ENCODE assay signal across 14 cellular contexts in the genomic region with DNA sequence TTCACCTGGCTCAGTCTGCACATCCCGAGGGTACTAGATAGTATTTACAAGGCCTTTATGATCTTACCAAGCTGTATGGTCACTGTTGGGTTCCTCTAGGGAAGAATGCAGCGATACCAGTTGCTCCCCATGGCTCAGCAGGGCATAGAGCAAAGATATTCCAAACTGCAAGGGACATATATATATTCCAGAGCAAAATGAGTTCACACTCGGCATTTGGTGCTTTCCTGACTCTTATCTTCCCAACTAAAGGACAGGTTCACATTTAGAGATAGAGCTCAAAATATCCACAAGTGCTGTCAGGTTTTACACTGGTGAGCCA. TPM values are rescaled to one million over a fixed set of nuclear protein-coding genes. Genes with fewer than 3 reads are reported as not detected.
DNase-seq lines count a peak whose midpoint lies in the region; ATAC-seq and TF ChIP-seq lines count a peak whose summit lies in the region.
"Had no signal": no experiment of that assay in that cellular context is flagged by ENCODE, and none has a peak within 500 bp of the region (broad histone marks: within the 10 kb centered on the region; RNA-seq: fewer than 3 reads in every experiment).

No MANE protein-coding gene starts in this region.

- no peaks in the 10 kb centered on the region for H3K36me3 ChIP-seq in CD8-positive, alpha-beta memory T cell (ENCODE audit: insufficient read depth, low read length)
- H3K36me3 ChIP-seq in SK-N-SH (replicated peaks in 1 of 2; ENCODE audit: control insufficient read depth in 1 of 2, insufficient read depth in 2 of 2, low read length in 1 of 2), result no peaks in the 10 kb centered on the region
- H3K36me3 ChIP-seq: BLaER1 treated with 17β-estradiol and CSF1 and Interleukin-3, amounts not matched to agents 10 nM and 100 nM; tibial artery had no signal

- H4K20me1 ChIP-seq in SK-N-SH (ENCODE audit: insufficient read depth), result no peaks in the 10 kb centered on the region
- H4K20me1 ChIP-seq: BLaER1 treated with 17β-estradiol and CSF1 and Interleukin-3, amounts not matched to agents 10 nM and 100 nM had no signal

- TF ChIP-seq RAD21 in SK-N-SH (IDR thresholded peaks at IDR 0.05; ENCODE audit: low read length), result no peak

- no peak for DNase-seq in CD14-positive monocyte (ENCODE audit: low spot score)
- DNase-seq in CD8-positive, alpha-beta memory T cell, result no peak
- DNase-seq in activated B cell treated with CpG ODN at 0.5 μM for 24 hours, result no peak
- DNase-seq in memory B cell (ENCODE audit: low spot score in 2 of 2), result no peak
- no peak for DNase-seq in SK-N-SH
- DNase-seq in KBM-7, result no peak
- DNase-seq: amniotic stem cell, NCI-H2029 treated with DMSO at 0.1 percent for 48 hours, NCI-H774, tibial artery had no signal

- H3K4me3 Mint-ChIP-seq in CD14-positive monocyte, result peak overlapping the region; percentile 26 to 48
- peak overlapping the region; percentile 70 to 86 (median 76) for H3K4me3 Mint-ChIP-seq in CD8-positive, alpha-beta memory T cell
- H3K4me3 Mint-ChIP-seq in activated B cell treated with CpG ODN at 0.5 μM for 24 hours, result peak overlapping the region; percentile 67
- H3K4me3 Mint-ChIP-seq in memory B cell, result peak overlapping the region; percentile 78

- H3K27ac Mint-ChIP-seq in CD14-positive monocyte, result peak overlapping the region in 5 of 7 donors; percentile 66 to 91 (median 84)
- peak overlapping the region; percentile 90 to 98 (median 94) for H3K27ac Mint-ChIP-seq in CD8-positive, alpha-beta memory T cell
- H3K27ac Mint-ChIP-seq in activated B cell treated with CpG ODN at 0.5 μM for 24 hours, result peak overlapping the region; percentile 95
- peak overlapping the region; percentile 96 for H3K27ac Mint-ChIP-seq in memory B cell

- H3F3A ChIP-seq in SK-N-SH (replicated peaks; ENCODE audit: insufficient read depth), result peaks cover 3% of the 10 kb centered on the region

- H3K27me3 Mint-ChIP-seq in CD14-positive monocyte (ENCODE audit: low read depth in 3 of 3) (no peaks in the 10 kb centered on the region), activated B cell treated with CpG ODN at 0.5 μM for 24 hours (no peaks in the 10 kb centered on the region), memory B cell (no peaks in the 10 kb centered on the region)
- H3K27me3 Mint-ChIP-seq in CD8-positive, alpha-beta memory T cell, result no peaks in the 10 kb centered on the region

- H3K27me3 ChIP-seq in CD8-positive, alpha-beta memory T cell (ENCODE audit: insufficient read depth, low read length, poor library complexity, severe bottlenecking), result no peaks in the 10 kb centered on the region
- H3K27me3 ChIP-seq in SK-N-SH (ENCODE audit: insufficient read depth), result no peaks in the 10 kb centered on the region; the same call in 1 of the 2 replicates
- H3K27me3 ChIP-seq: BLaER1 treated with 17β-estradiol and CSF1 and Interleukin-3, amounts not matched to agents 10 nM and 100 nM had no signal

- H3K36me3 Mint-ChIP-seq in CD14-positive monocyte (peaks cover 0 to 4% of the 10 kb centered on the region in 2 donors), activated B cell treated with CpG ODN at 0.5 μM for 24 hours (ENCODE audit: low read depth) (peaks cover 6% of the 10 kb centered on the region), memory B cell (no peaks in the 10 kb centered on the region)
- peaks cover under 1 to 20% (median 3%) of the 10 kb centered on the region in 3 donors for H3K36me3 Mint-ChIP-seq in CD8-positive, alpha-beta memory T cell

- peaks cover 79% of the 10 kb centered on the region for H3K4me1 ChIP-seq in CD8-positive, alpha-beta memory T cell (ENCODE audit: insufficient read depth, low read length)
- H3K4me1 ChIP-seq in SK-N-SH (ENCODE audit: control insufficient read depth in 1 of 2, insufficient read depth in 2 of 2, low read depth in 1 of 2, low read length in 1 of 2), result peaks cover 2 to 4% of the 10 kb centered on the region in 2 experiments; a peak in 3 of 4 replicates
- H3K4me1 ChIP-seq: parathyroid adenoma had no signal

- POLR2A ChIA-PET in CD8-positive, alpha-beta memory T cell (lab: Charles Lee), result interaction anchor here (0.5 to 14.4 kb wide), 7 partner anchors 11 to 71 kb away, joined by 3 to 604 read pairs (median 5); partner anchors contain the start of genes B2M and PATL2
- POLR2A ChIA-PET in activated B cell treated with CpG ODN at 0.5 μM for 24 hours (lab: Charles Lee), result interaction anchor here (0.6 to 10.4 kb wide), 7 partner anchors 11 to 378 kb away, joined by 4 to 1048 read pairs (median 21); partner anchors contain the start of genes B2M, GOLM2, PATL2 and TRIM69
- POLR2A ChIA-PET in SK-N-SH (lab: Yijun Ruan, JAX), result no interaction called here

- H3K4me1 Mint-ChIP-seq in CD14-positive monocyte (peaks cover 28% of the 10 kb centered on the region), activated B cell treated with CpG ODN at 0.5 μM for 24 hours (peaks cover 79% of the 10 kb centered on the region), memory B cell (peaks cover 50% of the 10 kb centered on the region)
- peaks cover 67 to 87% (median 83%) of the 10 kb centered on the region in 3 donors for H3K4me1 Mint-ChIP-seq in CD8-positive, alpha-beta memory T cell

- H3K79me2 ChIP-seq in SK-N-SH (ENCODE audit: insufficient read depth), result peaks cover 9% of the 10 kb centered on the region
- H3K79me2 ChIP-seq: parathyroid adenoma had no signal

- H3K27ac ChIP-seq in CD8-positive, alpha-beta memory T cell (ENCODE audit: low read depth, low read length), result no peak overlapping the region
- H3K27ac ChIP-seq in SK-N-SH (ENCODE audit: low read depth in 2 of 2, low read length in 1 of 2), result no peak overlapping the region
- H3K27ac ChIP-seq: parathyroid adenoma, tibial artery had no signal

- H3K9me3 ChIP-seq in CD8-positive, alpha-beta memory T cell (ENCODE audit: low read length), result no peaks in the 10 kb centered on the region
- no peaks in the 10 kb centered on the region for H3K9me3 ChIP-seq in SK-N-SH
- H3K9me3 ChIP-seq: BLaER1 treated with 17β-estradiol and CSF1 and Interleukin-3, amounts not matched to agents 10 nM and 100 nM; tibial artery had no signal

- H3K9me3 Mint-ChIP-seq in CD14-positive monocyte, result no peaks in the 10 kb centered on the region
- H3K9me3 Mint-ChIP-seq in CD8-positive, alpha-beta memory T cell, result no peaks in the 10 kb centered on the region
- no peaks in the 10 kb centered on the region for H3K9me3 Mint-ChIP-seq in activated B cell treated with CpG ODN at 0.5 μM for 24 hours
- no peaks in the 10 kb centered on the region for H3K9me3 Mint-ChIP-seq in memory B cell

- no peak overlapping the region for H2AFZ ChIP-seq in SK-N-SH (ENCODE audit: low read depth)
- H2AFZ ChIP-seq: parathyroid adenoma had no signal

- H3K4me3 ChIP-seq in CD8-positive, alpha-beta memory T cell (ENCODE audit: low read length), result peak overlapping the region; percentile 1
- H3K4me3 ChIP-seq in SK-N-SH (ENCODE audit: low read depth in 2 of 2, low read length in 1 of 2), result no peak overlapping the region
- H3K4me3 ChIP-seq: BLaER1 treated with 17β-estradiol and CSF1 and Interleukin-3, amounts not matched to agents 10 nM and 100 nM; tibial artery had no signal

- in situ Hi-C loops in KBM-7 (cut with MboI; ENCODE audit: low pct_unique_long_range_greater_than_20kb, low sequenced_read_pairs), result no loop called here

- intact Hi-C loops in CD14-positive monocyte (cut with micrococcal nuclease) (no loop called here), activated B cell treated with CpG ODN at 0.5 μM for 24 hours (cut with micrococcal nuclease) (no loop called here)

- TF ChIP-seq CTCF in CD14-positive monocyte (IDR thresholded peaks at IDR 0.05) (no peak), activated B cell treated with CpG ODN at 0.5 μM for 24 hours (IDR thresholded peaks at IDR 0.05) (no peak), SK-N-SH (IDR thresholded peaks at IDR 0.05) (no peak)

- no peaks in the 10 kb centered on the region for H3K9me2 ChIP-seq in SK-N-SH

- no peak overlapping the region for H3K4me2 ChIP-seq in SK-N-SH

- WGBS in SK-N-SH (ENCODE audit: low lambda C conversion rate), result 45% methylated on average over 3 of the region's 3 CpGs

- no peak for TF ChIP-seq EP300 in SK-N-SH (IDR thresholded peaks at IDR 0.05; ENCODE audit: borderline replicate concordance in 1 of 2, low read depth in 1 of 2, low read length in 1 of 2)

- no peak for ATAC-seq in activated B cell treated with CpG ODN at 0.5 μM for 24 hours (ENCODE audit: low read depth)
- no peak for ATAC-seq in memory B cell (ENCODE audit: low read depth)
- no peak for ATAC-seq in GM21786 (IDR thresholded peaks at IDR 0.05; ENCODE audit: unreplicated experiment)
- ATAC-seq in HG03442 (IDR thresholded peaks at IDR 0.05; ENCODE audit: unreplicated experiment), result no peak

- H3K9ac ChIP-seq in SK-N-SH, result no peak overlapping the region
- H3K9ac ChIP-seq: parathyroid adenoma had no signal

- CTCF ChIA-PET in CD8-positive, alpha-beta memory T cell (lab: Charles Lee), result interaction anchor here (1.5 to 13.5 kb wide), 6 partner anchors 9 to 65 kb away, joined by 4 to 478 read pairs (median 94); partner anchors contain the start of genes B2M, PATL2 and TRIM69
- CTCF ChIA-PET in activated B cell treated with CpG ODN at 0.5 μM for 24 hours (lab: Charles Lee) (interaction anchor here (1.0 to 6.9 kb wide), 8 partner anchors 11 to 88 kb away, joined by 3 to 239 read pairs (median 7); partner anchors contain the start of genes B2M, PATL2 and TRIM69), SK-N-SH (lab: Yijun Ruan, JAX) (no interaction called here)

TF ChIP-seq in SK-N-SH, 30 proteins besides CTCF, POLR2A, EP300 and RAD21 (continues in another document):
- TF ChIP-seq TEAD4 (IDR thresholded peaks at IDR 0.05; ENCODE audit: borderline replicate concordance, insufficient read depth), result no peak
- no peak for TF ChIP-seq JUND (IDR thresholded peaks at IDR 0.05)

RNA-seq across cellular contexts. Expression of gene SPG11, which starts 3.5 kb away (rescaled TPM):
- polyA plus RNA-seq in CD14-positive monocyte, result 10 to 100 TPM; 26.4 to 50.4 TPM
- total RNA-seq in CD8-positive, alpha-beta memory T cell, result 10 to 100 TPM; 60.8 to 62.1 TPM
- polyA plus RNA-seq in CD8-positive, alpha-beta memory T cell, result 32.0 TPM
- total RNA-seq in activated B cell treated with CpG ODN at 0.5 μM for 24 hours, result 132 and 161 TPM in 2 replicates
- polyA plus RNA-seq in SK-N-SH (2012; rRNA removed), result 36.3 and 48.7 TPM in 2 replicates
- polyA plus RNA-seq in SK-N-SH (2012; cell fraction: cytosol; rRNA removed), result 23.3 and 28.3 TPM in 2 replicates
- polyA plus RNA-seq in SK-N-SH (2012; cell fraction: nucleus; rRNA removed), result 126 and 140 TPM in 2 replicates

RNA-seq across cellular contexts. Expression of gene PATL2, which starts 44.1 kb away (rescaled TPM):
- polyA plus RNA-seq in CD14-positive monocyte (1 to 10 TPM; 1.8 to 1.9 TPM), SK-N-SH (2012; rRNA removed) (0.13 and 0.31 TPM in 2 replicates)
- total RNA-seq in CD8-positive, alpha-beta memory T cell, result 1 to 10 TPM; 7.7 to 9.1 TPM
- 19.8 TPM for polyA plus RNA-seq in CD8-positive, alpha-beta memory T cell
- 19.8 and 27.2 TPM in 2 replicates for total RNA-seq in activated B cell treated with CpG ODN at 0.5 μM for 24 hours
- polyA plus RNA-seq in SK-N-SH (2012; cell fraction: cytosol; rRNA removed), result 0.01 and 0.04 TPM in 2 replicates
- 1.1 and 1.7 TPM in 2 replicates for polyA plus RNA-seq in SK-N-SH (2012; cell fraction: nucleus; rRNA removed)

RNA-seq across cellular contexts. Expression of gene B2M, which starts 44.3 kb away (rescaled TPM):
- polyA plus RNA-seq in CD14-positive monocyte, result over 10,000 TPM; 28,259 to 28,278 TPM
- total RNA-seq in CD8-positive, alpha-beta memory T cell, result 1,000 to 10,000 TPM; 4,597 to 4,837 TPM
- polyA plus RNA-seq in CD8-positive, alpha-beta memory T cell, result 38,920 TPM
- total RNA-seq in activated B cell treated with CpG ODN at 0.5 μM for 24 hours, result 3,396 and 3,707 TPM in 2 replicates
- polyA plus RNA-seq in SK-N-SH (2012; rRNA removed), result 1,193 and 2,153 TPM in 2 replicates
- polyA plus RNA-seq in SK-N-SH (2012; cell fraction: cytosol; rRNA removed), result 2,055 and 2,105 TPM in 2 replicates
- 408 and 638 TPM in 2 replicates for polyA plus RNA-seq in SK-N-SH (2012; cell fraction: nucleus; rRNA removed)

Comparison
In these comparisons a context has a peak if more than half of its experiments do, and no peak if none do; other contexts are left out.
1. RNA of gene B2M, which starts 44.3 kb away (polyA plus RNA-seq): 38,920 TPM in CD8-positive, alpha-beta memory T cell (single experiment) and 28,259 to 28,278 TPM in CD14-positive monocyte; 408 to 2,153 TPM in SK-N-SH; every median in the first group is over 10 times any median in the second.
2. Peak in every context shown above with its lines, with median percentiles within 50 percentile points of each other: H3K27ac Mint-ChIP-seq and H3K4me3 Mint-ChIP-seq.